In the genomic region with DNA sequence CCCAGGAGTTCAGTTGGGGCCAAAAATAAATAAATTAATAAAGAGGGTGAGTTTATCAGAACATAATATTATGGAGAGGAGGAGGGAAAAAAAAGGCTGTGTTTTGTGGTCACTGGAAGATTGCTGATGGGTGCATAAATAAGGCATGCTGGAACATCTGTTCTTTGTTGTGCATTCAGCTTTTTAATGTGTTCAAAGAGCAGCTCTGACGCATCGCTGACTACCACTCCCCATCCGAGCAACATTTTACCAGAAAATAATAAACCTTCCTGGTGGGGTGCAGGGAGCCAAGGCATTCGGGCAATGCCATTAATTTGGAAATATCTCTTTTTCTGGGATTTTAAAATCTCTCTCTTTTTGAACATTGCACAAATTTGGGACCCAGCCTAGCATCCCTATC, we compare ENCODE assay signal across 15 cellular contexts.
DNase-seq lines count a peak whose midpoint lies in the region; ATAC-seq and TF ChIP-seq lines count a peak whose summit lies in the region.
"Had no signal": no experiment of that assay in that cellular context is flagged by ENCODE, and none has a peak within 500 bp of the region (broad histone marks: within the 10 kb centered on the region; RNA-seq: fewer than 3 reads in every experiment).

No MANE protein-coding gene starts in this region.

- H2BK15ac ChIP-seq in mesenchymal stem cell (ENCODE audit: low read depth, poor library complexity, severe bottlenecking) (no peak overlapping the region), neuronal stem cell (ENCODE audit: low read length) (no peak overlapping the region)

- H3K14ac ChIP-seq in mesenchymal stem cell (ENCODE audit: low read length in 2 of 2) (no peak overlapping the region), neuronal stem cell (ENCODE audit: low read length) (no peak overlapping the region)

- no peak overlapping the region for H2AFZ ChIP-seq in mesenchymal stem cell (ENCODE audit: low read depth, low read length)
- no peak overlapping the region for H2AFZ ChIP-seq in neuronal stem cell (ENCODE audit: low read length)

- H3K9ac ChIP-seq in mesenchymal stem cell (ENCODE audit: low read length) (peak overlapping the region; percentile 58), neuronal stem cell (ENCODE audit: low read depth, low read length, poor library complexity) (no peak overlapping the region)

- H2BK12ac ChIP-seq in mesenchymal stem cell (ENCODE audit: low read length in 2 of 2) (no peak overlapping the region), neuronal stem cell (ENCODE audit: low read length) (no peak overlapping the region)

- TF ChIP-seq CTCF in astrocyte of the cerebellum (IDR thresholded peaks at IDR 0.05; ENCODE audit: low read depth, low read length, missing control alignments) = no peak

- H3K27me3 ChIP-seq in mesenchymal stem cell (ENCODE audit: control insufficient read depth in 1 of 2, insufficient read depth in 1 of 2, low read length in 2 of 2) (no peaks in the 10 kb centered on the region), neuronal stem cell (ENCODE audit: control insufficient read depth in 3 of 3, insufficient read depth in 3 of 3, low read depth in 1 of 3, low read length in 3 of 3) (no peaks in the 10 kb centered on the region)
- H3K27me3 ChIP-seq: ovary had no signal

- H2BK120ac ChIP-seq in mesenchymal stem cell (ENCODE audit: low read depth, low read length) (no peak overlapping the region), neuronal stem cell (ENCODE audit: low read depth, low read length) (no peak overlapping the region)

- H3K18ac ChIP-seq in mesenchymal stem cell (ENCODE audit: low read depth in 1 of 2, low read length in 2 of 2) (no peak overlapping the region), neuronal stem cell (ENCODE audit: low read length) (no peak overlapping the region)

- H3K4me3 ChIP-seq in Jurkat, Clone E6-1 (ENCODE audit: low read length) = no peak overlapping the region
- H3K4me3 ChIP-seq in astrocyte of the cerebellum (ENCODE audit: low read depth, low read length) (no peak overlapping the region), mesenchymal stem cell (ENCODE audit: insufficient read depth in 1 of 2, low read depth in 1 of 2, low read length in 2 of 2) (no peak overlapping the region), neuronal stem cell (ENCODE audit: low read length in 2 of 2) (no peak overlapping the region)
- H3K4me3 ChIP-seq: ovary had no signal

- H3K79me1 ChIP-seq in mesenchymal stem cell (replicated peaks; ENCODE audit: low read length, poor library complexity, severe bottlenecking) = no peaks in the 10 kb centered on the region
- no peaks in the 10 kb centered on the region for H3K79me1 ChIP-seq in neuronal stem cell (ENCODE audit: low read depth, low read length)

- WGBS in mesenchymal stem cell = 78% methylated on average over 4 of the region's 4 CpGs
- WGBS in neuronal stem cell (ENCODE audit: extremely low coverage in 2 of 2, insufficient read length in 2 of 2, insufficient replicate concordance in 1 of 2), 2 donors = no CpG with 5 or more reads among the region's 4 CpGs

- in situ Hi-C loops in astrocyte of the cerebellum (cut with HindIII; ENCODE audit: low sequenced_read_pairs) (no loop called here), ACHN (cut with HindIII; ENCODE audit: low pct_ligation_motif_present, low pct_unique_long_range_greater_than_20kb, low sequenced_read_pairs) (no loop called here)

- no peaks in the 10 kb centered on the region for H3K36me3 ChIP-seq in mesenchymal stem cell (ENCODE audit: control insufficient read depth in 1 of 2, insufficient read depth in 2 of 2, low read depth in 1 of 2, low read length in 2 of 2)
- no peaks in the 10 kb centered on the region for H3K36me3 ChIP-seq in neuronal stem cell (replicated peaks in 1 of 2; ENCODE audit: control insufficient read depth in 2 of 2, insufficient read depth in 2 of 2, low read length in 2 of 2)
- H3K36me3 ChIP-seq: ovary had no signal

- H3K4ac ChIP-seq in mesenchymal stem cell (ENCODE audit: low read depth in 1 of 2, low read length in 2 of 2) (no peak overlapping the region), neuronal stem cell (ENCODE audit: low read length) (no peak overlapping the region)

- H4K91ac ChIP-seq in mesenchymal stem cell (ENCODE audit: low read length) (no peak overlapping the region), neuronal stem cell (ENCODE audit: low read depth, low read length, poor library complexity) (no peak overlapping the region)

- no peak overlapping the region for H2BK5ac ChIP-seq in mesenchymal stem cell (ENCODE audit: low read depth, low read length, poor library complexity, severe bottlenecking)
- no peak overlapping the region for H2BK5ac ChIP-seq in neuronal stem cell (ENCODE audit: low read length)

- peak; percentile 37 for DNase-seq in Ammon's horn (ENCODE audit: low spot score)
- DNase-seq in Jurkat, Clone E6-1 (ENCODE audit: low read depth, low spot score) = peak; percentile 37
- peak; percentile 81 for DNase-seq in astrocyte of the cerebellum (ENCODE audit: low read depth)
- no peak for DNase-seq in mesenchymal stem cell
- no peak for DNase-seq in ACHN
- no peak for DNase-seq in stimulated activated naive CD4-positive, alpha-beta T cell (lab: John Stamatoyannopoulos, UW)
- no peak for DNase-seq in neuronal stem cell (ENCODE audit: low spot score)
- DNase-seq: CD8-positive, alpha-beta memory T cell; hypothalamus; MM.1S; NCI-H510A treated with DMSO at 0.1 percent for 48 hours; SHP77 had no signal

- H3K9me3 ChIP-seq in mesenchymal stem cell (ENCODE audit: control insufficient read depth, low read length) (no peaks in the 10 kb centered on the region), neuronal stem cell (replicated peaks in 1 of 2; ENCODE audit: control insufficient read depth in 2 of 2, insufficient read depth in 1 of 2, low read depth in 1 of 2, low read length in 2 of 2) (no peaks in the 10 kb centered on the region)
- H3K9me3 ChIP-seq: ovary had no signal

- H3K4me2 ChIP-seq in mesenchymal stem cell (ENCODE audit: low read length, poor library complexity, severe bottlenecking) (no peak overlapping the region), neuronal stem cell (ENCODE audit: insufficient read depth, low read length, poor library complexity, severe bottlenecking) (no peak overlapping the region)

- H2AK5ac ChIP-seq in mesenchymal stem cell (ENCODE audit: low read length, severe bottlenecking) (no peak overlapping the region), neuronal stem cell (ENCODE audit: low read depth, low read length) (no peak overlapping the region)

- no peak overlapping the region for H3K27ac ChIP-seq in mesenchymal stem cell (ENCODE audit: low read length, poor library complexity, severe bottlenecking)
- H3K27ac ChIP-seq in neuronal stem cell (replicated peaks; ENCODE audit: low read length) = no peak overlapping the region
- H3K27ac ChIP-seq: ovary had no signal

- no peak for ATAC-seq in GM21717 (IDR thresholded peaks at IDR 0.05; ENCODE audit: unreplicated experiment)
- ATAC-seq: stimulated activated memory B cell treated with anti-CD40 and anti-IgM and Interleukin-4, amounts not matched to agents 10 μg/mL and 1 μg/mL and 100 μg/mL, for 72 hours had no signal

- H3K23ac ChIP-seq in mesenchymal stem cell (ENCODE audit: low read length in 2 of 2) (no peak overlapping the region), neuronal stem cell (ENCODE audit: low read depth, low read length, poor library complexity) (no peak overlapping the region)

- no peaks in the 10 kb centered on the region for H3K4me1 ChIP-seq in mesenchymal stem cell (ENCODE audit: control insufficient read depth, insufficient read depth, low read depth, low read length)
- peaks cover 0 to 15% of the 10 kb centered on the region in 2 donors for H3K4me1 ChIP-seq in neuronal stem cell (ENCODE audit: control insufficient read depth in 2 of 2, insufficient read depth in 1 of 2, low read depth in 1 of 2, low read length in 2 of 2)

- H4K8ac ChIP-seq in mesenchymal stem cell (ENCODE audit: low read length) = no peak overlapping the region
- no peak overlapping the region for H4K8ac ChIP-seq in neuronal stem cell (ENCODE audit: low read depth, low read length)

Comparison
In these comparisons a context has a peak if more than half of its experiments do, and no peak if none do; other contexts are left out.
1. DNase-seq: peak in Ammon's horn (single experiment), Jurkat, Clone E6-1 (single experiment) and astrocyte of the cerebellum (single experiment); none in mesenchymal stem cell (single experiment), ACHN (single experiment), stimulated activated naive CD4-positive, alpha-beta T cell (0 of 6) and neuronal stem cell (single experiment).